Comparison of ENCODE assay signal across 29 cellular contexts in genomic region chr4:186416451-186417060, GRCh38.
"Had no signal": no experiment of that assay in that cellular context is flagged by ENCODE, and none has a peak within 500 bp of the region (broad histone marks: within the 10 kb centered on the region; RNA-seq: fewer than 3 reads in every experiment).

No MANE protein-coding gene starts in this region.

- H3K36me3 Mint-ChIP-seq: mesothelial cell of epicardium, naive B cell, neural progenitor cell had no signal

- H3K9me3 ChIP-seq: colonic mucosa, esophagus muscularis mucosa, gastroesophageal sphincter, heart left ventricle, left lung, mucosa of descending colon, pancreas, right lobe of liver, suprapubic skin, transverse colon, upper lobe of right lung, uterus had no signal

- H3K4me2 ChIP-seq: neural progenitor cell had no signal

- H3K4me3 Mint-ChIP-seq: dendritic cell treated with granulocyte-macrophage colony-stimulating factor and Interleukin-4, amounts not matched to agents 40 ng/mL and 50 ng/mL, for 4 days; mesothelial cell of epicardium; naive B cell; nephron; neural progenitor cell; stimulated activated naive CD8-positive, alpha-beta T cell treated with anti-CD3 and anti-CD28 coated beads, Interleukin-15, amount 100 ng/mL, for 72 hours had no signal

- H2AFZ ChIP-seq: neural progenitor cell had no signal

- H3K4me3 ChIP-seq: colonic mucosa, esophagus muscularis mucosa, gastroesophageal sphincter, heart left ventricle, left lung, mucosa of descending colon, neural progenitor cell, pancreas, right lobe of liver, suprapubic skin, transverse colon, upper lobe of right lung, uterus had no signal

- H3K36me3 ChIP-seq: colonic mucosa, esophagus muscularis mucosa, gastroesophageal sphincter, heart left ventricle, left lung, neural progenitor cell, pancreas, right lobe of liver, suprapubic skin, transverse colon, upper lobe of right lung, uterus had no signal

- H3K27ac Mint-ChIP-seq: dendritic cell treated with granulocyte-macrophage colony-stimulating factor and Interleukin-4, amounts not matched to agents 40 ng/mL and 50 ng/mL, for 4 days; mesothelial cell of epicardium; naive B cell; nephron; neural progenitor cell; progenitor cell of endocrine pancreas; stimulated activated naive CD8-positive, alpha-beta T cell treated with anti-CD3 and anti-CD28 coated beads, Interleukin-15, amount 100 ng/mL, for 72 hours had no signal

- H3K4me1 ChIP-seq: colonic mucosa, esophagus muscularis mucosa, foreskin keratinocyte, gastroesophageal sphincter, heart left ventricle, left lung, right lobe of liver, suprapubic skin, upper lobe of right lung, uterus had no signal

- H3K4me1 Mint-ChIP-seq: mesothelial cell of epicardium; naive B cell; nephron; neural progenitor cell; stimulated activated naive CD8-positive, alpha-beta T cell treated with anti-CD3 and anti-CD28 coated beads, Interleukin-15, amount 100 ng/mL, for 72 hours had no signal

- H3K27me3 Mint-ChIP-seq: dendritic cell treated with granulocyte-macrophage colony-stimulating factor and Interleukin-4, amounts not matched to agents 40 ng/mL and 50 ng/mL, for 4 days; progenitor cell of endocrine pancreas had no signal

- H3K27ac ChIP-seq: colonic mucosa, esophagus muscularis mucosa, foreskin keratinocyte, gastroesophageal sphincter, heart left ventricle, left lung, neural progenitor cell, pancreas, right lobe of liver, suprapubic skin, transverse colon, upper lobe of right lung, uterus had no signal

- H3K27me3 ChIP-seq: colonic mucosa, foreskin keratinocyte, left lung, neural progenitor cell, pancreas, right lobe of liver, transverse colon, upper lobe of right lung, uterus had no signal

- DNase-seq: colonic mucosa; effector CD8-positive, alpha-beta T cell; foreskin keratinocyte; heart left ventricle; hippocampal formation; left cardiac atrium; left lung; mesenchymal stem cell; mucosa of descending colon; naive B cell; nucleus accumbens; pancreas; right lobe of liver; small intestine; stimulated activated CD4-positive, alpha-beta T cell treated with anti-CD3 and anti-CD28 coated beads, Interleukin-15, amount 100 ng/mL, for 24 hours; stimulated activated CD4-positive, alpha-beta T cell treated with anti-CD3 and anti-CD28 coated beads, Interleukin-2, amount 100 ng/mL, for 48 hours; stimulated activated naive CD4-positive, alpha-beta T cell; stimulated activated naive CD8-positive, alpha-beta T cell treated with anti-CD3 and anti-CD28 coated beads, Interleukin-15, amount 100 ng/mL, for 72 hours; transverse colon; upper lobe of right lung; uterus had no signal

- ATAC-seq: foreskin keratinocyte; gastroesophageal sphincter; heart left ventricle; left cardiac atrium; left lung; mucosa of descending colon; pancreas; stimulated activated naive CD8-positive, alpha-beta T cell treated with anti-CD3 and anti-CD28 coated beads, Interleukin-15, amount 100 ng/mL, for 72 hours; upper lobe of right lung had no signal

- H3K9me3 Mint-ChIP-seq: mesothelial cell of epicardium; neural progenitor cell; stimulated activated naive CD8-positive, alpha-beta T cell treated with anti-CD3 and anti-CD28 coated beads, Interleukin-15, amount 100 ng/mL, for 72 hours had no signal
